ENCODE assay signal across 2 cellular contexts in the genomic region with DNA sequence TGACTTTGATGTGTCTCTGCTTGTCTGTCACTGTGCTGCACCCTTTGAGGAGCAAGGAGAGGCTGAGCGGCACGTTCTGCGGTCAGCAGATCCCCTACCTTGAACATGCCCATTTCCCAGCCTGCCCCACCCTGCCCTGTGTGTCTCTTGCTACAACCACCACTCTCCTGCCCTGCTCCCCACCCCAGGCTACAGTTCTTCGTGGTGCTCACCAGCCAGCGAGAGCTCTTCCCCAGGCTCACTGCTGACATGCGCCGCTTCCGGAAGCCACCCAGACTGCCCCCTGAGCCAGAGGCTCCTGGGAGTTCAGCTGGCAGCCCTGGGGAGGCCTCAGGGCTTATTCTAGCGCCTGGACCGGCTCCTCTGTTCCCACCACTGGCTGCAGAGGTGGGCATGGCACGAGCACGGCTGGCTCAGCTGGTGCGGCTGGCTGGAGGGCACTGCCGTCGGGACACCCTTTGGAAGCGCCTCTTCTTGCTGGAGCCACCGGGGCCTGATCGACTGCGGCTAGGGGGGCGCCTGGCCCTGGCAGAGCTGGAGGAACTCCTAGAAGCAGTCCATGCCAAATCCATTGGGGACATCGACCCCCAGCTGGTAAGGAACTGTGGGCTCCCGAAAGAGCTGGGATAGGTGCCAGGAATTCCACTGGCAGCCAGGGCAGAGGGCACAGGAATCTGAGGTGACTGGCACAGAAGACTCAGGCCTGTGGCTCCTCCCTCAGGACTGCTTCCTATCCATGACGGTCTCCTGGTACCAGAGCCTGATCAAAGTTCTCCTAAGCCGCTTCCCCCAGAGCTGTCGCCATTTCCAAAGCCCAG.
TF ChIP-seq lines count a peak whose summit lies in the region.

No MANE protein-coding gene starts in this region.

TF ChIP-seq in IMR-90, 13 proteins besides CTCF, POLR2A, EP300 and RAD21:
- no peak for TF ChIP-seq MAZ (IDR thresholded peaks at IDR 0.05; ENCODE audit: borderline replicate concordance, low read depth, low read length)
- no peak for TF ChIP-seq FOS (IDR thresholded peaks at IDR 0.05; ENCODE audit: low read depth, low read length)
- no peak for TF ChIP-seq MAFK (IDR thresholded peaks at IDR 0.05; ENCODE audit: low read depth, low read length)
- no peak for TF ChIP-seq SMC3 (IDR thresholded peaks at IDR 0.05; ENCODE audit: low read depth, low read length)
- TF ChIP-seq MXI1 (IDR thresholded peaks at IDR 0.05; ENCODE audit: borderline replicate concordance, low read depth, low read length): no peak
- no peak for TF ChIP-seq CEBPB (IDR thresholded peaks at IDR 0.05; ENCODE audit: low read depth, low read length)

TF ChIP-seq in K562, 482 proteins besides CTCF, POLR2A, EP300 and RAD21:
- TF ChIP-seq POLR2G (IDR thresholded peaks at IDR 0.05; ENCODE audit: low read depth, low read length): peak; percentile 21; the same call in 1 of the 2 replicates
- no peak for TF ChIP-seq GABPA (tag; conservative IDR thresholded peaks at IDR 0.05; ENCODE audit: low read depth)
